In genomic region chr20:62386383-62387218, GRCh38 we compare ENCODE assay signal across 8 cellular contexts. TPM values are rescaled to one million over a fixed set of nuclear protein-coding genes. Genes with fewer than 3 reads are reported as not detected.
A peak's percentile ranks its signal among the peaks of the same experiment; 100 is the strongest.
DNase-seq lines count a peak whose midpoint lies in the region; FAIRE-seq and TF ChIP-seq lines count a peak whose summit lies in the region.

RPS21 (plus strand) TSS chr20:62387103; CDS start chr20:62387339, 236 bp downstream.

- no peaks in the 10 kb centered on the region for H3K9me3 ChIP-seq in MM.1S (replicated peaks; ENCODE audit: insufficient read depth, low read length)
- H3K9me3 ChIP-seq in SJSA1 (replicated peaks), result no peaks in the 10 kb centered on the region

- H4K20me1 ChIP-seq in MM.1S (ENCODE audit: insufficient read depth, low read length), result no peaks in the 10 kb centered on the region

- peak within 1 kb of the TSS; percentile 99 for H3K9ac ChIP-seq in MM.1S (ENCODE audit: low read length)

- peaks cover 17% of the 10 kb centered on the region for H3K36me3 ChIP-seq in MM.1S (replicated peaks; ENCODE audit: insufficient read depth, low read length)
- peaks cover 64% of the 10 kb centered on the region for H3K36me3 ChIP-seq in SJSA1

- peak; percentile 90 for DNase-seq in G401 (ENCODE audit: low spot score)
- peak; percentile 87 for DNase-seq in HCEC 1CT
- peak; percentile 95 for DNase-seq in MM.1S
- DNase-seq in SJSA1 (ENCODE audit: low read depth in 1 of 2, low spot score in 2 of 2), result peak; percentile 81 to 91
- DNase-seq in activated naive CD4-positive, alpha-beta T cell (lab: John Stamatoyannopoulos, UW), result peak; percentile 72 to 90 (median 84)
- peak; percentile 96 for DNase-seq in frontal cortex (ENCODE audit: low spot score in 2 of 2)
- DNase-seq in non-pigmented ciliary epithelial cell (ENCODE audit: low read depth), result peak; percentile 51
- DNase-seq in substantia nigra (lab: John Stamatoyannopoulos, UW), result peak; percentile 42 to 93 (median 85)

- peaks cover 57% of the 10 kb centered on the region for H3K79me2 ChIP-seq in MM.1S (ENCODE audit: low read length)

- in situ Hi-C loops in G401 (cut with HindIII; ENCODE audit: low sequenced_read_pairs), result no loop called here

- no peak for FAIRE-seq in frontal cortex (lab: Jason Lieb, UNC)

- H3K27me3 ChIP-seq in MM.1S (replicated peaks; ENCODE audit: insufficient read depth, low read length), result no peaks in the 10 kb centered on the region
- no peaks in the 10 kb centered on the region for H3K27me3 ChIP-seq in SJSA1 (replicated peaks)

- peaks cover 16% of the 10 kb centered on the region for H3K4me1 ChIP-seq in MM.1S (ENCODE audit: low read length)
- peaks cover 20% of the 10 kb centered on the region for H3K4me1 ChIP-seq in SJSA1 (replicated peaks)

- H3F3A ChIP-seq in MM.1S (ENCODE audit: insufficient read depth, low read length), result peaks cover 34% of the 10 kb centered on the region

- peak within 1 kb of the TSS; percentile 100 for H3K4me3 ChIP-seq in MM.1S (ENCODE audit: low read length)
- peak within 1 kb of the TSS; percentile 96 for H3K4me3 ChIP-seq in SJSA1

- TF ChIP-seq CTCF in MM.1S (IDR thresholded peaks at IDR 0.05; ENCODE audit: low read length), result no peak

- H3K9me2 ChIP-seq in MM.1S (replicated peaks; ENCODE audit: insufficient read depth, low read length), result no peaks in the 10 kb centered on the region

- peak within 1 kb of the TSS; percentile 54; the same call in 1 of the 2 replicates for H2AFZ ChIP-seq in MM.1S (ENCODE audit: low read length)

- peak within 1 kb of the TSS; percentile 98 for H3K4me2 ChIP-seq in MM.1S (ENCODE audit: low read depth, low read length)

- H3K27ac ChIP-seq in MM.1S (ENCODE audit: low read length) (peak within 1 kb of the TSS; percentile 86), SJSA1 (peak within 1 kb of the TSS; percentile 85), substantia nigra (ENCODE audit: low read depth, low read length, poor library complexity, severe bottlenecking) (peak within 1 kb of the TSS; percentile 88)

RNA-seq across cellular contexts. Expression of gene RPS21, which starts in this region (rescaled TPM):
- 1,245 and 1,753 TPM in 2 replicates for total RNA-seq in G401 (2014; rRNA removed; shearing (Covaris generic))
- 1,057 and 1,367 TPM in 2 replicates for total RNA-seq in SJSA1 (2014; rRNA removed; shearing (Covaris generic))
- 821 TPM for total RNA-seq in frontal cortex

Comparison
In these comparisons a context has a peak if more than half of its experiments do, and no peak if none do; other contexts are left out.
1. Peak in every context shown above with its lines: DNase-seq, H3K4me3 ChIP-seq and H3K27ac ChIP-seq.